In genomic region chr6:136037246-136037884, GRCh38 we compare ENCODE assay signal across 8 cellular contexts.
DNase-seq lines count a peak whose midpoint lies in the region; ATAC-seq and TF ChIP-seq lines count a peak whose summit lies in the region.

No MANE protein-coding gene starts in this region.

- H3K27ac ChIP-seq in CD4-positive, CD25-positive, alpha-beta regulatory T cell (ENCODE audit: insufficient read depth, low read length, poor library complexity, severe bottlenecking): no peak overlapping the region
- H3K27ac ChIP-seq in dorsolateral prefrontal cortex (peak overlapping the region in 55 of 59 donors; percentile 5 to 86 (median 70)), neural progenitor cell (no peak overlapping the region)

- no peaks in the 10 kb centered on the region for H3K9me3 ChIP-seq in CD4-positive, CD25-positive, alpha-beta regulatory T cell (ENCODE audit: control insufficient read depth in 2 of 2, low read length in 2 of 2)
- no peaks in the 10 kb centered on the region for H3K9me3 ChIP-seq in neural progenitor cell (ENCODE audit: low read depth)

- no peaks in the 10 kb centered on the region for H3K36me3 Mint-ChIP-seq in CD4-positive, CD25-positive, alpha-beta regulatory T cell
- no peaks in the 10 kb centered on the region for H3K36me3 Mint-ChIP-seq in neural progenitor cell

- H3K79me2 ChIP-seq in neural progenitor cell (ENCODE audit: low read depth): no peaks in the 10 kb centered on the region

- no peaks in the 10 kb centered on the region for H3F3A ChIP-seq in neural progenitor cell (ENCODE audit: low read depth)

- H3K4me1 Mint-ChIP-seq in CD4-positive, CD25-positive, alpha-beta regulatory T cell: peaks cover 0 to 7% (median under 1%) of the 10 kb centered on the region in 4 donors
- H3K4me1 Mint-ChIP-seq in neural progenitor cell: peaks cover 14% of the 10 kb centered on the region

- no peak overlapping the region for H3K9ac ChIP-seq in neural progenitor cell

- H3K36me3 ChIP-seq in CD4-positive, CD25-positive, alpha-beta regulatory T cell (ENCODE audit: control insufficient read depth, insufficient read depth, low read length): no peaks in the 10 kb centered on the region
- H3K36me3 ChIP-seq in neural progenitor cell: no peaks in the 10 kb centered on the region

- no peak overlapping the region for H3K4me2 ChIP-seq in neural progenitor cell

- H3K27me3 ChIP-seq in CD4-positive, CD25-positive, alpha-beta regulatory T cell (ENCODE audit: control insufficient read depth, insufficient read depth, low read length): no peaks in the 10 kb centered on the region
- no peaks in the 10 kb centered on the region for H3K27me3 ChIP-seq in dorsolateral prefrontal cortex
- H3K27me3 ChIP-seq in neural progenitor cell: no peaks in the 10 kb centered on the region

- H3K27ac Mint-ChIP-seq in CD4-positive, CD25-positive, alpha-beta regulatory T cell: peak overlapping the region in 2 of 3 donors; percentile 60 to 71
- H3K27ac Mint-ChIP-seq in neural progenitor cell: peak overlapping the region; percentile 81

- peak in 1 of 2 donors; percentile 34 for ATAC-seq in CD4-positive, CD25-positive, alpha-beta regulatory T cell (ENCODE audit: low read depth in 2 of 2)
- ATAC-seq in HG03432 (IDR thresholded peaks at IDR 0.05; ENCODE audit: unreplicated experiment) (peak; percentile 60), HG03460 (IDR thresholded peaks at IDR 0.05; ENCODE audit: unreplicated experiment) (no peak)

- intact Hi-C loops in dorsolateral prefrontal cortex (cut with DNase I): no loop called here

- TF ChIP-seq CTCF in dorsolateral prefrontal cortex (IDR thresholded peaks at IDR 0.05 in 54 of 56, conservative IDR thresholded peaks at IDR 0.05 in 2 of 56; ENCODE audit: low read depth in 1 of 56, partially characterized antibody in 56 of 56) (no peak), neural progenitor cell (IDR thresholded peaks at IDR 0.05) (no peak)

- peak in 1 of 3 donors; percentile 46 for DNase-seq in CD4-positive, CD25-positive, alpha-beta regulatory T cell
- no peak for DNase-seq in dorsolateral prefrontal cortex
- DNase-seq in neural progenitor cell (ENCODE audit: low spot score): no peak
- no peak for DNase-seq in NCI-H2196 (lab: John Stamatoyannopoulos, UW; ENCODE audit: unreplicated experiment)
- no peak for DNase-seq in pons (ENCODE audit: low spot score)
- no peak for DNase-seq in NCI-H146 (lab: John Stamatoyannopoulos, UW)

- H2AFZ ChIP-seq in neural progenitor cell (replicated peaks): peak overlapping the region; percentile 90

- no peak overlapping the region for H3K4me3 ChIP-seq in CD4-positive, CD25-positive, alpha-beta regulatory T cell (ENCODE audit: low read depth, low read length)
- H3K4me3 ChIP-seq in dorsolateral prefrontal cortex: peak overlapping the region in 50 of 59 donors; percentile 3 to 59 (median 40)
- H3K4me3 ChIP-seq in neural progenitor cell: no peak overlapping the region

- no peaks in the 10 kb centered on the region for H3K9me3 Mint-ChIP-seq in CD4-positive, CD25-positive, alpha-beta regulatory T cell
- no peaks in the 10 kb centered on the region for H3K9me3 Mint-ChIP-seq in neural progenitor cell

- H3K4me1 ChIP-seq in CD4-positive, CD25-positive, alpha-beta regulatory T cell (ENCODE audit: control insufficient read depth, insufficient read depth, low read length, poor library complexity, severe bottlenecking): no peaks in the 10 kb centered on the region
- peaks cover 12% of the 10 kb centered on the region for H3K4me1 ChIP-seq in neural progenitor cell

- peaks cover 6% of the 10 kb centered on the region for H3K27me3 Mint-ChIP-seq in CD4-positive, CD25-positive, alpha-beta regulatory T cell
- H3K27me3 Mint-ChIP-seq in neural progenitor cell (ENCODE audit: insufficient read depth, low read depth): peaks cover 2% of the 10 kb centered on the region

- peak overlapping the region in 1 of 4 donors; percentile 24 for H3K4me3 Mint-ChIP-seq in CD4-positive, CD25-positive, alpha-beta regulatory T cell
- H3K4me3 Mint-ChIP-seq in neural progenitor cell: peak overlapping the region; percentile 7

- H4K20me1 ChIP-seq in neural progenitor cell (ENCODE audit: low read depth): no peaks in the 10 kb centered on the region

Comparison
In these comparisons a context has a peak if more than half of its experiments do, and no peak if none do; other contexts are left out.
1. H3K27ac ChIP-seq: peak in dorsolateral prefrontal cortex (55 of 59); none in CD4-positive, CD25-positive, alpha-beta regulatory T cell (single experiment) and neural progenitor cell (single experiment).
2. H3K4me3 ChIP-seq: peak in dorsolateral prefrontal cortex (50 of 59); none in CD4-positive, CD25-positive, alpha-beta regulatory T cell (single experiment) and neural progenitor cell (single experiment).